In genomic region chr1:19938502-19938901, GRCh38 we compare ENCODE assay signal across 2 cellular contexts.
A peak's percentile ranks its signal among the peaks of the same experiment; 100 is the strongest.
TF ChIP-seq lines count a peak whose summit lies in the region.

No MANE protein-coding gene starts in this region.

TF ChIP-seq in HepG2, 621 proteins besides CTCF, POLR2A, EP300 and RAD21:
- TF ChIP-seq MIXL1 (CRISPR knock-in tag; IDR thresholded peaks at IDR 0.05) (no peak), ZNF143 (CRISPR knock-in tag; IDR thresholded peaks at IDR 0.05) (peak; percentile 72), THAP11 (CRISPR knock-in tag; IDR thresholded peaks at IDR 0.05) (peak; percentile 72; the same call in 1 of the 2 replicates)

TF ChIP-seq in H1, 55 proteins besides CTCF, POLR2A, EP300 and RAD21:
- peak; percentile 46; the same call in 1 of the 2 replicates for TF ChIP-seq USF2 (IDR thresholded peaks at IDR 0.05; ENCODE audit: low read length)
- TF ChIP-seq NANOG (IDR thresholded peaks at IDR 0.05; ENCODE audit: insufficient read depth, low read depth, low read length, poor library complexity, severe bottlenecking) = no peak
- TF ChIP-seq SIX5 (IDR thresholded peaks at IDR 0.05; ENCODE audit: low read depth, low read length) = peak; percentile 38; the same call in 1 of the 2 replicates
- no peak for TF ChIP-seq RNF2 (IDR thresholded peaks at IDR 0.05; ENCODE audit: borderline replicate concordance, low read depth, low read length, missing control alignments, poor library complexity, severe bottlenecking)
TF ChIP-seq in H1: peak in this region for 2.
